In the genomic region with DNA sequence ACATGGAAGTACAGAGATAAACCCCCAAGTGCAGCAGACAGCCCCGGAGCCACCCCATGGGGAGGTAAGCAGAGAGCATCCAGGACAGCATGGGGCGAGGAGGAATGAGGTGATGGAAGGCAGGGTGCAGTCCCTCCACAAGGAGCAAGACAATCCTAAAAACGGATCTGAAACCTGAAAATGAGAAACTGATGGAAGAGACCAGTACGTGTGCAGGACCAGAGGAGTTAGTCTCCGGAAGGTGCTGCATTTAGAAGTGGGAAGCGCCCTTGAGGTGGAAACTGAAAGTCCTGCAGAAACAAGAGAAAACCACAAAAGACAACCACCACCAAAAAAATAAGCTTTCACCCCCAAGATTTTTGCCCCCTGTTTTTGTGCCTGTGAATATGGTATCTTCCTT, we compare ENCODE assay signal across 14 cellular contexts. TPM values are rescaled to one million over a fixed set of nuclear protein-coding genes. Genes with fewer than 3 reads are reported as not detected.
A peak's percentile ranks its signal among the peaks of the same experiment; 100 is the strongest.
DNase-seq lines count a peak whose midpoint lies in the region; FAIRE-seq and TF ChIP-seq lines count a peak whose summit lies in the region.
"Had no signal": no experiment of that assay in that cellular context is flagged by ENCODE, and none has a peak within 500 bp of the region (broad histone marks: within the 10 kb centered on the region; RNA-seq: fewer than 3 reads in every experiment).

No MANE protein-coding gene starts in this region.

- H3K36me3 ChIP-seq in CD8-positive, alpha-beta memory T cell (ENCODE audit: insufficient read depth, low read length): no peaks in the 10 kb centered on the region
- H3K36me3 ChIP-seq in testis (ENCODE audit: low read depth, missing control alignments): no peaks in the 10 kb centered on the region
- H3K36me3 ChIP-seq: left lung had no signal

- intact Hi-C loops in testis (cut with DNase I; ENCODE audit: low total_unique reads): no loop called here

- no peaks in the 10 kb centered on the region for H3K36me3 Mint-ChIP-seq in CD8-positive, alpha-beta memory T cell
- H3K36me3 Mint-ChIP-seq: CD4-positive, CD25-positive, alpha-beta regulatory T cell had no signal

- peaks cover 13 to 18% of the 10 kb centered on the region in 2 donors for H3K27me3 Mint-ChIP-seq in CD8-positive, alpha-beta memory T cell

- H3K4me1 Mint-ChIP-seq in CD8-positive, alpha-beta memory T cell: peaks cover 9 to 14% (median 9%) of the 10 kb centered on the region in 3 donors

- CTCF ChIA-PET in CD8-positive, alpha-beta memory T cell (lab: Charles Lee): no interaction called here

- peak overlapping the region in 2 of 8 donors; percentile 44 to 76 for H3K27ac Mint-ChIP-seq in CD8-positive, alpha-beta memory T cell
- H3K27ac Mint-ChIP-seq: activated naive CD8-positive, alpha-beta T cell had no signal

- H3K4me3 ChIP-seq in CD8-positive, alpha-beta memory T cell (ENCODE audit: low read length): no peak overlapping the region
- no peak overlapping the region for H3K4me3 ChIP-seq in testis
- H3K4me3 ChIP-seq: left lung had no signal

- POLR2A ChIA-PET in CD8-positive, alpha-beta memory T cell (lab: Charles Lee): no interaction called here

- no peaks in the 10 kb centered on the region for H3K27me3 ChIP-seq in CD8-positive, alpha-beta memory T cell (ENCODE audit: insufficient read depth, low read length, poor library complexity, severe bottlenecking)
- H3K27me3 ChIP-seq in testis: no peaks in the 10 kb centered on the region
- H3K27me3 ChIP-seq: left lung had no signal

- WGBS in testis, 2 donors: 87 to 94% methylated on average over 6 of the region's 6 CpGs

- H3K9me3 ChIP-seq in CD8-positive, alpha-beta memory T cell (ENCODE audit: low read length): no peaks in the 10 kb centered on the region
- H3K9me3 ChIP-seq in testis: no peaks in the 10 kb centered on the region
- H3K9me3 ChIP-seq: left lung had no signal

- no peak for DNase-seq in CD8-positive, alpha-beta memory T cell
- peak; percentile 67 for DNase-seq in GM19239 (ENCODE audit: insufficient read length, low spot score)
- DNase-seq in NOMO-1 treated with dmso at 0.1 percent for 144 hours (lab: John Stamatoyannopoulos, UW; ENCODE audit: unreplicated experiment): peak; percentile 85
- peak; percentile 31 for DNase-seq in germinal center (ENCODE audit: low spot score)
- no peak for DNase-seq in caudate nucleus (lab: John Stamatoyannopoulos, UW)
- no peak for DNase-seq in hepatic stellate cell (ENCODE audit: low spot score)
- no peak for DNase-seq in effector CD4-positive, alpha-beta T cell
- DNase-seq in testis: no peak
- DNase-seq: hypothalamus, left lung, NCI-H2171 treated with DMSO at 0.1 percent for 48 hours, PC-3 had no signal

- peaks cover 0 to 4% (median 3%) of the 10 kb centered on the region in 5 donors for H3K9me3 Mint-ChIP-seq in CD8-positive, alpha-beta memory T cell

- no peak overlapping the region for H3K27ac ChIP-seq in CD8-positive, alpha-beta memory T cell (ENCODE audit: low read depth, low read length)
- H3K27ac ChIP-seq in caudate nucleus (ENCODE audit: low read depth, low read length) (no peak overlapping the region), testis (no peak overlapping the region)
- H3K27ac ChIP-seq: left lung had no signal

- FAIRE-seq in GM19239 (lab: Jason Lieb, UNC): peak; percentile 79

- peak overlapping the region in 6 of 7 donors; percentile 17 to 80 (median 45) for H3K4me3 Mint-ChIP-seq in CD8-positive, alpha-beta memory T cell
- H3K4me3 Mint-ChIP-seq: activated naive CD8-positive, alpha-beta T cell had no signal

- H3K4me1 ChIP-seq in CD8-positive, alpha-beta memory T cell (ENCODE audit: insufficient read depth, low read length): no peaks in the 10 kb centered on the region
- H3K4me1 ChIP-seq in testis: no peaks in the 10 kb centered on the region

- TF ChIP-seq POLR2A in testis (IDR thresholded peaks at IDR 0.05): no peak

- TF ChIP-seq CTCF in testis (IDR thresholded peaks at IDR 0.05): no peak

RNA-seq across cellular contexts. Expression of gene DDOST, which starts 17.4 kb away (rescaled TPM):
- total RNA-seq in CD8-positive, alpha-beta memory T cell: 100 to 1,000 TPM; 191 to 201 TPM
- polyA plus RNA-seq in CD8-positive, alpha-beta memory T cell: 280 TPM
- 100 to 1,000 TPM; 207 to 275 TPM for total RNA-seq in testis
- polyA plus RNA-seq in testis (ENCODE audit: insufficient read depth, low read depth, low replicate concordance): 237 TPM

RNA-seq across cellular contexts. Expression of gene KIF17, which starts 39.2 kb away (rescaled TPM):
- not detected for total RNA-seq in CD8-positive, alpha-beta memory T cell
- polyA plus RNA-seq in CD8-positive, alpha-beta memory T cell: not detected
- 10 to 100 TPM; 36.1 to 80.2 TPM for total RNA-seq in testis
- polyA plus RNA-seq in testis (ENCODE audit: insufficient read depth, low read depth, low replicate concordance): 54.1 TPM
- total RNA-seq: CD4-positive, CD25-positive, alpha-beta regulatory T cell had no signal
- polyA plus RNA-seq: CD4-positive, CD25-positive, alpha-beta regulatory T cell had no signal

RNA-seq across cellular contexts. Expression of gene PINK1, which starts 45.3 kb away (rescaled TPM):
- 1 to 10 TPM; 7.9 to 9.2 TPM for total RNA-seq in CD8-positive, alpha-beta memory T cell
- polyA plus RNA-seq in CD8-positive, alpha-beta memory T cell: 31.1 TPM
- total RNA-seq in testis: 100 to 1,000 TPM; 157 to 168 TPM
- 340 TPM for polyA plus RNA-seq in testis (ENCODE audit: insufficient read depth, low read depth, low replicate concordance)

RNA-seq across cellular contexts. Expression of gene SH2D5, which starts 53.9 kb away (rescaled TPM):
- total RNA-seq in CD8-positive, alpha-beta memory T cell: under 1 TPM; 0.13 to 0.24 TPM
- polyA plus RNA-seq in CD8-positive, alpha-beta memory T cell: not detected
- 1 to 10 TPM; 4.2 to 5.8 TPM for total RNA-seq in testis
- polyA plus RNA-seq in testis (ENCODE audit: insufficient read depth, low read depth, low replicate concordance): 5.1 TPM
- total RNA-seq: CD4-positive, CD25-positive, alpha-beta regulatory T cell had no signal
- polyA plus RNA-seq: CD4-positive, CD25-positive, alpha-beta regulatory T cell had no signal

Comparison
In these comparisons a context has a peak if more than half of its experiments do, and no peak if none do; other contexts are left out.
1. DNase-seq: peak in GM19239 (single experiment), NOMO-1 treated with dmso at 0.1 percent for 144 hours (single experiment) and germinal center (single experiment); none in CD8-positive, alpha-beta memory T cell (0 of 5), caudate nucleus (0 of 61), hepatic stellate cell (single experiment), effector CD4-positive, alpha-beta T cell (single experiment) and testis (single experiment).
2. RNA of gene KIF17, which starts 39.2 kb away (total RNA-seq): 36.1 to 80.2 TPM in testis; not detected in CD8-positive, alpha-beta memory T cell; every median in the first group is over 10 times any median in the second.
3. RNA of gene PINK1, which starts 45.3 kb away (total RNA-seq): 157 to 168 TPM in testis; 7.9 to 9.2 TPM in CD8-positive, alpha-beta memory T cell; every median in the first group is over 10 times any median in the second.